Comparison of ENCODE assay signal across 1 cellular context in genomic region chr4:180261346-180261745, GRCh38.
TF ChIP-seq lines count a peak whose summit lies in the region.

No MANE protein-coding gene starts in this region.

TF ChIP-seq in GM23338, 12 proteins besides CTCF, POLR2A, EP300 and RAD21:
- TF ChIP-seq, protein P1, sequence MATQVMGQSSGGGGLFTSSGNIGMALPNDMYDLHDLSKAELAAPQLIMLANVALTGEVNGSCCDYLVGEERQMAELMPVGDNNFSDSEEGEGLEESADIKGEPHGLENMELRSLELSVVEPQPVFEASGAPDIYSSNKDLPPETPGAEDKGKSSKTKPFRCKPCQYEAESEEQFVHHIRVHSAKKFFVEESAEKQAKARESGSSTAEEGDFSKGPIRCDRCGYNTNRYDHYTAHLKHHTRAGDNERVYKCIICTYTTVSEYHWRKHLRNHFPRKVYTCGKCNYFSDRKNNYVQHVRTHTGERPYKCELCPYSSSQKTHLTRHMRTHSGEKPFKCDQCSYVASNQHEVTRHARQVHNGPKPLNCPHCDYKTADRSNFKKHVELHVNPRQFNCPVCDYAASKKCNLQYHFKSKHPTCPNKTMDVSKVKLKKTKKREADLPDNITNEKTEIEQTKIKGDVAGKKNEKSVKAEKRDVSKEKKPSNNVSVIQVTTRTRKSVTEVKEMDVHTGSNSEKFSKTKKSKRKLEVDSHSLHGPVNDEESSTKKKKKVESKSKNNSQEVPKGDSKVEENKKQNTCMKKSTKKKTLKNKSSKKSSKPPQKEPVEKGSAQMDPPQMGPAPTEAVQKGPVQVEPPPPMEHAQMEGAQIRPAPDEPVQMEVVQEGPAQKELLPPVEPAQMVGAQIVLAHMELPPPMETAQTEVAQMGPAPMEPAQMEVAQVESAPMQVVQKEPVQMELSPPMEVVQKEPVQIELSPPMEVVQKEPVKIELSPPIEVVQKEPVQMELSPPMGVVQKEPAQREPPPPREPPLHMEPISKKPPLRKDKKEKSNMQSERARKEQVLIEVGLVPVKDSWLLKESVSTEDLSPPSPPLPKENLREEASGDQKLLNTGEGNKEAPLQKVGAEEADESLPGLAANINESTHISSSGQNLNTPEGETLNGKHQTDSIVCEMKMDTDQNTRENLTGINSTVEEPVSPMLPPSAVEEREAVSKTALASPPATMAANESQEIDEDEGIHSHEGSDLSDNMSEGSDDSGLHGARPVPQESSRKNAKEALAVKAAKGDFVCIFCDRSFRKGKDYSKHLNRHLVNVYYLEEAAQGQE (IDR thresholded peaks at IDR 0.05; ENCODE audit: unreplicated experiment) = no peak
- TF ChIP-seq, protein P2, sequence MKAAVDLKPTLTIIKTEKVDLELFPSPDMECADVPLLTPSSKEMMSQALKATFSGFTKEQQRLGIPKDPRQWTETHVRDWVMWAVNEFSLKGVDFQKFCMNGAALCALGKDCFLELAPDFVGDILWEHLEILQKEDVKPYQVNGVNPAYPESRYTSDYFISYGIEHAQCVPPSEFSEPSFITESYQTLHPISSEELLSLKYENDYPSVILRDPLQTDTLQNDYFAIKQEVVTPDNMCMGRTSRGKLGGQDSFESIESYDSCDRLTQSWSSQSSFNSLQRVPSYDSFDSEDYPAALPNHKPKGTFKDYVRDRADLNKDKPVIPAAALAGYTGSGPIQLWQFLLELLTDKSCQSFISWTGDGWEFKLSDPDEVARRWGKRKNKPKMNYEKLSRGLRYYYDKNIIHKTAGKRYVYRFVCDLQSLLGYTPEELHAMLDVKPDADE (IDR thresholded peaks at IDR 0.05) = no peak
- no peak for TF ChIP-seq CREB1 (CRISPR knock-in tag; IDR thresholded peaks at IDR 0.05; ENCODE audit: low read depth)
- no peak for TF ChIP-seq ZNF114 (CRISPR knock-in tag; IDR thresholded peaks at IDR 0.05)
- TF ChIP-seq, protein P3, sequence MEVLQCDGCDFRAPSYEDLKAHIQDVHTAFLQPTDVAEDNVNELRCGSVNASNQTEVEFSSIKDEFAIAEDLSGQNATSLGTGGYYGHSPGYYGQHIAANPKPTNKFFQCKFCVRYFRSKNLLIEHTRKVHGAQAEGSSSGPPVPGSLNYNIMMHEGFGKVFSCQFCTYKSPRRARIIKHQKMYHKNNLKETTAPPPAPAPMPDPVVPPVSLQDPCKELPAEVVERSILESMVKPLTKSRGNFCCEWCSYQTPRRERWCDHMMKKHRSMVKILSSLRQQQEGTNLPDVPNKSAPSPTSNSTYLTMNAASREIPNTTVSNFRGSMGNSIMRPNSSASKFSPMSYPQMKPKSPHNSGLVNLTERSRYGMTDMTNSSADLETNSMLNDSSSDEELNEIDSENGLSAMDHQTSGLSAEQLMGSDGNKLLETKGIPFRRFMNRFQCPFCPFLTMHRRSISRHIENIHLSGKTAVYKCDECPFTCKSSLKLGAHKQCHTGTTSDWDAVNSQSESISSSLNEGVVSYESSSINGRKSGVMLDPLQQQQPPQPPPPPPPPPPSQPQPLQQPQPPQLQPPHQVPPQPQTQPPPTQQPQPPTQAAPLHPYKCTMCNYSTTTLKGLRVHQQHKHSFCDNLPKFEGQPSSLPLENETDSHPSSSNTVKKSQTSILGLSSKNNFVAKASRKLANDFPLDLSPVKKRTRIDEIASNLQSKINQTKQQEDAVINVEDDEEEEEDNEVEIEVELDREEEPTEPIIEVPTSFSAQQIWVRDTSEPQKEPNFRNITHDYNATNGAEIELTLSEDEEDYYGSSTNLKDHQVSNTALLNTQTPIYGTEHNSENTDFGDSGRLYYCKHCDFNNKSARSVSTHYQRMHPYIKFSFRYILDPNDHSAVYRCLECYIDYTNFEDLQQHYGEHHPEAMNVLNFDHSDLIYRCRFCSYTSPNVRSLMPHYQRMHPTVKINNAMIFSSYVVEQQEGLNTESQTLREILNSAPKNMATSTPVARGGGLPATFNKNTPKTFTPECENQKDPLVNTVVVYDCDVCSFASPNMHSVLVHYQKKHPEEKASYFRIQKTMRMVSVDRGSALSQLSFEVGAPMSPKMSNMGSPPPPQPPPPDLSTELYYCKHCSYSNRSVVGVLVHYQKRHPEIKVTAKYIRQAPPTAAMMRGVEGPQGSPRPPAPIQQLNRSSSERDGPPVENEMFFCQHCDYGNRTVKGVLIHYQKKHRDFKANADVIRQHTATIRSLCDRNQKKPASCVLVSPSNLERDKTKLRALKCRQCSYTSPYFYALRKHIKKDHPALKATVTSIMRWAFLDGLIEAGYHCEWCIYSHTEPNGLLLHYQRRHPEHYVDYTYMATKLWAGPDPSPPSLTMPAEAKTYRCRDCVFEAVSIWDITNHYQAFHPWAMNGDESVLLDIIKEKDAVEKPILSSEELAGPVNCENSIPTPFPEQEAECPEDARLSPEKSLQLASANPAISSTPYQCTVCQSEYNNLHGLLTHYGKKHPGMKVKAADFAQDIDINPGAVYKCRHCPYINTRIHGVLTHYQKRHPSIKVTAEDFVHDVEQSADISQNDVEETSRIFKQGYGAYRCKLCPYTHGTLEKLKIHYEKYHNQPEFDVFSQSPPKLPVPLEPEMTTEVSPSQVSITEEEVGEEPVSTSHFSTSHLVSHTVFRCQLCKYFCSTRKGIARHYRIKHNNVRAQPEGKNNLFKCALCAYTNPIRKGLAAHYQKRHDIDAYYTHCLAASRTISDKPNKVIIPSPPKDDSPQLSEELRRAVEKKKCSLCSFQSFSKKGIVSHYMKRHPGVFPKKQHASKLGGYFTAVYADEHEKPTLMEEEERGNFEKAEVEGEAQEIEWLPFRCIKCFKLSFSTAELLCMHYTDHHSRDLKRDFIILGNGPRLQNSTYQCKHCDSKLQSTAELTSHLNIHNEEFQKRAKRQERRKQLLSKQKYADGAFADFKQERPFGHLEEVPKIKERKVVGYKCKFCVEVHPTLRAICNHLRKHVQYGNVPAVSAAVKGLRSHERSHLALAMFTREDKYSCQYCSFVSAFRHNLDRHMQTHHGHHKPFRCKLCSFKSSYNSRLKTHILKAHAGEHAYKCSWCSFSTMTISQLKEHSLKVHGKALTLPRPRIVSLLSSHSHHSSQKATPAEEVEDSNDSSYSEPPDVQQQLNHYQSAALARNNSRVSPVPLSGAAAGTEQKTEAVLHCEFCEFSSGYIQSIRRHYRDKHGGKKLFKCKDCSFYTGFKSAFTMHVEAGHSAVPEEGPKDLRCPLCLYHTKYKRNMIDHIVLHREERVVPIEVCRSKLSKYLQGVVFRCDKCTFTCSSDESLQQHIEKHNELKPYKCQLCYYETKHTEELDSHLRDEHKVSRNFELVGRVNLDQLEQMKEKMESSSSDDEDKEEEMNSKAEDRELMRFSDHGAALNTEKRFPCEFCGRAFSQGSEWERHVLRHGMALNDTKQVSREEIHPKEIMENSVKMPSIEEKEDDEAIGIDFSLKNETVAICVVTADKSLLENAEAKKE (CRISPR knock-in tag; IDR thresholded peaks at IDR 0.05) = no peak
- TF ChIP-seq STAT1 (IDR thresholded peaks at IDR 0.05; ENCODE audit: unreplicated experiment) = no peak
- TF ChIP-seq JUNB (IDR thresholded peaks at IDR 0.05; ENCODE audit: unreplicated experiment) = no peak
- TF ChIP-seq EZH2 (IDR thresholded peaks at IDR 0.05; ENCODE audit: low read depth, unreplicated experiment) = no peak
- no peak for TF ChIP-seq ZNF331 (CRISPR knock-in tag; IDR thresholded peaks at IDR 0.05; ENCODE audit: low read depth)
- no peak for TF ChIP-seq EZH2phosphoT487 (IDR thresholded peaks at IDR 0.05; ENCODE audit: unreplicated experiment)
- TF ChIP-seq NANOG (IDR thresholded peaks at IDR 0.05; ENCODE audit: borderline replicate concordance) = no peak
- TF ChIP-seq POLR2AphosphoS5 (IDR thresholded peaks at IDR 0.05; ENCODE audit: low read depth) = no peak
